In the genomic region with DNA sequence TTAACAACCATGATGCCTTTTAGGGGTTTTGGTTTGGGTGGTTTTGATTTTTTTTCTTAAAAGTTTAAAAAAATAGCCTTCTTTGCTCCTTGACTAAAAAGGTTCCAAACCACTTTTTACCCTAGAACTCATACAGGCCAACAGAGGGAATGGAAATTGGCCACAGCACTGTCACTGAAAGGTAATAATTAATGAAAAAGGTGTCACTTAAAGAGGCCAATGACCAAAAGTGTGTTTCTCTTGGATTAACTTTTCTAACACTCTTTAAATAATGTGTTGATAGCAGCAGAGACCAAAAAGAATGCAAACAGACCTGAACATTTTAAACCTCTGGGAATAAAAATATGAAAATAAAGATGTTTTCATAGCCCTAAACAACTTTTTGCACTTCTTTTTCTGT, we compare ENCODE assay signal across 25 cellular contexts.
"Had no signal": no experiment of that assay in that cellular context is flagged by ENCODE, and none has a peak within 500 bp of the region (broad histone marks: within the 10 kb centered on the region; RNA-seq: fewer than 3 reads in every experiment).

No MANE protein-coding gene starts in this region.

- H3K27ac ChIP-seq: colonic mucosa, dorsolateral prefrontal cortex, epithelial cell of prostate, gastroesophageal sphincter, thoracic aorta, upper lobe of left lung had no signal

- FAIRE-seq: bronchial epithelial cell, islet of Langerhans, small intestine had no signal

- H3K27me3 ChIP-seq: colonic mucosa, dorsolateral prefrontal cortex, gastroesophageal sphincter, upper lobe of left lung had no signal

- DNase-seq: activated B cell treated with CpG ODN at 0.5 μM for 24 hours; activated CD4-positive, alpha-beta T cell treated with anti-CD3 and anti-CD28 coated beads for 36 hours; activated CD4-positive, alpha-beta T cell treated with anti-CD3 and anti-CD28 coated beads, Interleukin-2, amount 50 U/mL, for 4 hours; activated effector memory CD4-positive, alpha-beta T cell treated with Interleukin-2 at 50 U/mL for 16 hours; activated naive CD4-positive, alpha-beta T cell treated with anti-CD3 and anti-CD28 coated beads for 36 hours; activated naive CD8-positive, alpha-beta T cell treated with anti-CD3 and anti-CD28 coated beads, Interleukin-2, amount 10 ng/mL, durations not matched to agents 7 days and 5 days; activated T-cell treated with anti-CD3 and anti-CD28 coated beads, Interleukin-2, amount 50 U/mL, for 48 hours; amniotic stem cell; colonic mucosa; dorsolateral prefrontal cortex; head of caudate nucleus; naive B cell; nucleus accumbens; stimulated activated CD4-positive, alpha-beta T cell treated with anti-CD3 and anti-CD28 coated beads, Interleukin-2, amount 100 ng/mL, for 48 hours; stimulated activated CD8-positive, alpha-beta memory T cell treated with anti-CD3 and anti-CD28 coated beads, Interleukin-4, amount 100 ng/mL, for 48 hours; stimulated activated naive CD4-positive, alpha-beta T cell; upper lobe of left lung had no signal

- H3K36me3 ChIP-seq: colonic mucosa, gastroesophageal sphincter, thoracic aorta, upper lobe of left lung had no signal

- H3K9me3 ChIP-seq: colonic mucosa, gastroesophageal sphincter, thoracic aorta, upper lobe of left lung had no signal

- H3K4me1 ChIP-seq: colonic mucosa, upper lobe of left lung had no signal

- ATAC-seq: activated CD4-positive, alpha-beta T cell treated with anti-CD3 and anti-CD28 coated beads for 36 hours; gastroesophageal sphincter; sciatic nerve had no signal

- H3K4me3 ChIP-seq: colonic mucosa, dorsolateral prefrontal cortex, gastroesophageal sphincter, lung, thoracic aorta, upper lobe of left lung had no signal
